ENCODE assay signal across 17 cellular contexts in the genomic region with DNA sequence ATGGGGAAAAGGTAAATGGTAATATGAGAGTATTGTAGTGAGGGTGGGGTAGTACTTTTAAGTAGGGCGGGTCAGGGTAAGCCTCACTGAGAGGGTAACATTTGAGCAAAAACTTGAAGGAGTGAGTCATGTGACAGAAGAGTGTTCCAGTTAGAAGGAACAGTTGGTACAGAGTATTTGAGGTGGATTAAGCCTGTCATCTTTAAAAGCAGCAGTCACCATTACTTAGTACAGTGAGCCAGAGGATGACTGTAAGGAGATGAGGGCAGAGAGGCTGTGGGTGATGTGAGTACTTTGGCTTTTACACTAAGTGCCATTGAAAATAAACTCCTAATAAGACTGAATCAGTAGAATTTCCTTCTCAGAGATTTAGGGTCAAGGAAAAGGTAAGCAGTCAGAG. TPM values are rescaled to one million over a fixed set of nuclear protein-coding genes. Genes with fewer than 3 reads are reported as not detected.
DNase-seq lines count a peak whose midpoint lies in the region; ATAC-seq and TF ChIP-seq lines count a peak whose summit lies in the region.
"Had no signal": no experiment of that assay in that cellular context is flagged by ENCODE, and none has a peak within 500 bp of the region (broad histone marks: within the 10 kb centered on the region; RNA-seq: fewer than 3 reads in every experiment).

No MANE protein-coding gene starts in this region.

- peaks cover 0 to 25% (median 0%) of the 10 kb centered on the region in 3 donors for H3K4me1 ChIP-seq in esophagus squamous epithelium
- H3K4me1 ChIP-seq: body of pancreas, SJCRH30 had no signal

- no peaks in the 10 kb centered on the region for H3K27me3 ChIP-seq in esophagus squamous epithelium
- H3K27me3 ChIP-seq: body of pancreas, SJCRH30 had no signal

- intact Hi-C loops in esophagus squamous epithelium (cut with DNase I): no loop called here

- TF ChIP-seq POLR2A in esophagus squamous epithelium (IDR thresholded peaks at IDR 0.05): no peak

- no peak for TF ChIP-seq CTCF in esophagus squamous epithelium (IDR thresholded peaks at IDR 0.05)
- no peak for TF ChIP-seq CTCF in omental fat pad (IDR thresholded peaks at IDR 0.05)

- ATAC-seq in omental fat pad (ENCODE audit: low FRiP score) (peak; percentile 30), GM18870 (IDR thresholded peaks at IDR 0.05; ENCODE audit: unreplicated experiment) (no peak)
- ATAC-seq: body of pancreas, GM12878, natural killer cell had no signal

- H3K36me3 ChIP-seq in esophagus squamous epithelium: peaks cover 0 to 73% (median 16%) of the 10 kb centered on the region in 3 donors

- H3K27ac ChIP-seq in esophagus squamous epithelium: peak overlapping the region in 3 of 4 donors; percentile 26 to 55 (median 53)
- H3K27ac ChIP-seq: body of pancreas, SJCRH30 had no signal

- peak; percentile 47 for DNase-seq in HCEC 1CT
- peak; percentile 49 for DNase-seq in NCI-H82 (lab: John Stamatoyannopoulos, UW)
- no peak for DNase-seq in esophagus squamous epithelium (lab: John Stamatoyannopoulos, UW)
- DNase-seq in omental fat pad (ENCODE audit: low spot score): no peak
- no peak for DNase-seq in NCI-H2029 treated with DMSO at 0.1 percent for 48 hours (lab: John Stamatoyannopoulos, UW)
- DNase-seq in globus pallidus (ENCODE audit: low spot score): no peak
- no peak for DNase-seq in activated gamma-delta T cell treated with Interleukin-2 at 50 U/mL for 16 hours
- DNase-seq: activated naive CD4-positive, alpha-beta T cell treated with Interleukin-2 at 50 U/mL for 16 hours; AML-193; body of pancreas; head of caudate nucleus; natural killer cell; NCI-H187 treated with DMSO at 0.1 percent for 48 hours; NCI-H510A treated with DMSO at 0.1 percent for 48 hours had no signal

- no peak overlapping the region for H3K4me3 ChIP-seq in esophagus squamous epithelium
- H3K4me3 ChIP-seq: body of pancreas, GM12878, SJCRH30 had no signal

- 67 to 79% methylated on average over 1 of the region's 1 CpG for WGBS in esophagus squamous epithelium, 2 donors

- H3K9me3 ChIP-seq in esophagus squamous epithelium: no peaks in the 10 kb centered on the region
- H3K9me3 ChIP-seq: body of pancreas, SJCRH30 had no signal

RNA-seq across cellular contexts. Expression of a gene that starts 54.8 kb away (rescaled TPM):
- 10 to 100 TPM; 35.8 to 63.4 (median 55.1) TPM for total RNA-seq in esophagus squamous epithelium
- 10 to 100 TPM; 39.2 to 71.3 (median 51.1) TPM for total RNA-seq in omental fat pad

Comparison
In these comparisons a context has a peak if more than half of its experiments do, and no peak if none do; other contexts are left out.
1. DNase-seq: peak in HCEC 1CT (single experiment) and NCI-H82 (single experiment); none in esophagus squamous epithelium (single experiment), omental fat pad (single experiment), NCI-H2029 treated with DMSO at 0.1 percent for 48 hours (single experiment), globus pallidus (single experiment) and activated gamma-delta T cell treated with Interleukin-2 at 50 U/mL for 16 hours (single experiment).